Comparison of ENCODE assay signal across 24 cellular contexts in the genomic region with DNA sequence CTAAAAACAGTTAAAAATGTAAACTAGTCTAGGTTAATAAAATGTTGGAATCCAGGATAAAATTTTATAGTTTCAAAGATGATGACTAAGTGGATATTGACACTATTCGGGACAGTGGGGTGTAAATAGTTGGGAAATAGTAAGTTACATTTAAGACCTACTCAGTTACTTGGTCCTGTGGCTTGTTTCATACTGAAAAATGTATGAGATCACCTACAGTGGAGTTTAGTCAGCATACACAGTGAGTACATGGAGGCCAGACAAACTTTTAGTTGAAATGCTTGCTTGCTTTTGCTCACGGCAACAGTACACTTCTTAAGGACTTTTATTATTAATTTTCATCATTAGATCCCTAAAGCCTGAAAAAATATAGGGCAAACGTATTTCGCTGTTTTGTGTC. TPM values are rescaled to one million over a fixed set of nuclear protein-coding genes. Genes with fewer than 3 reads are reported as not detected.
DNase-seq lines count a peak whose midpoint lies in the region; ATAC-seq, FAIRE-seq and TF ChIP-seq lines count a peak whose summit lies in the region.
"Had no signal": no experiment of that assay in that cellular context is flagged by ENCODE, and none has a peak within 500 bp of the region (broad histone marks: within the 10 kb centered on the region; RNA-seq: fewer than 3 reads in every experiment).

No MANE protein-coding gene starts in this region.

- no peak overlapping the region for H3K4me3 Mint-ChIP-seq in CD8-positive, alpha-beta T cell
- H3K4me3 Mint-ChIP-seq in memory B cell: no peak overlapping the region
- H3K4me3 Mint-ChIP-seq: dendritic cell treated with granulocyte-macrophage colony-stimulating factor and Interleukin-4, amounts not matched to agents 40 ng/mL and 50 ng/mL, for 4 days; mesothelial cell of epicardium; nephron had no signal

- no peaks in the 10 kb centered on the region for H3K27me3 ChIP-seq in CD8-positive, alpha-beta T cell (ENCODE audit: insufficient read depth, low read length)
- H3K27me3 ChIP-seq in pancreas: no peaks in the 10 kb centered on the region
- H3K27me3 ChIP-seq: cardiac muscle cell had no signal

- peaks cover 15% of the 10 kb centered on the region for H3K4me1 ChIP-seq in CD8-positive, alpha-beta T cell (ENCODE audit: insufficient read depth, low read length)
- H3K4me1 ChIP-seq in pancreas: no peaks in the 10 kb centered on the region
- H3K4me1 ChIP-seq: left ventricle myocardium inferior had no signal

- DNase-seq in CD8-positive, alpha-beta T cell: no peak
- DNase-seq in HS-5 (ENCODE audit: low read depth) (peak; percentile 14), amniotic epithelial cell (ENCODE audit: low read depth) (peak; percentile 48), memory B cell (ENCODE audit: low spot score in 2 of 2) (no peak), pancreas (no peak), left cardiac atrium (no peak)
- no peak for DNase-seq in activated CD4-positive, alpha-beta T cell treated with anti-CD3 and anti-CD28 coated beads for 48 hours
- DNase-seq: activated CD4-positive, alpha-beta T cell treated with anti-CD3 and anti-CD28 coated beads for 4 hours; activated effector memory CD4-positive, alpha-beta T cell treated with anti-CD3 and anti-CD28 coated beads, Interleukin-2, amount 50 U/mL, for 16 hours; amniotic stem cell; GF-D8; left ventricle myocardium inferior; NCI-H1694 treated with DMSO at 0.1 percent for 48 hours; NCI-H226; posterior cingulate gyrus; SHP77; SW 1271 had no signal

- no peak overlapping the region for H3K4me3 ChIP-seq in CD8-positive, alpha-beta T cell (ENCODE audit: low read depth, low read length)
- H3K4me3 ChIP-seq in pancreas: no peak overlapping the region
- H3K4me3 ChIP-seq: cardiac muscle cell, left ventricle myocardium inferior had no signal

- no peaks in the 10 kb centered on the region for H3K27me3 Mint-ChIP-seq in CD8-positive, alpha-beta T cell (ENCODE audit: low read depth)
- H3K27me3 Mint-ChIP-seq in memory B cell: no peaks in the 10 kb centered on the region
- H3K27me3 Mint-ChIP-seq: dendritic cell treated with granulocyte-macrophage colony-stimulating factor and Interleukin-4, amounts not matched to agents 40 ng/mL and 50 ng/mL, for 4 days had no signal

- intact Hi-C loops in CD8-positive, alpha-beta T cell (cut with DNase I, micrococcal nuclease): loop anchor here (2.0 to 5.0 kb wide), 2 partner anchors 21 to 38 kb away; a partner anchor contains a TSS
- intact Hi-C loops in pancreas (cut with DNase I) (no loop called here), left cardiac atrium (cut with DNase I) (no loop called here)

- peaks cover 82% of the 10 kb centered on the region for H3K36me3 Mint-ChIP-seq in CD8-positive, alpha-beta T cell
- H3K36me3 Mint-ChIP-seq in memory B cell: peaks cover 45% of the 10 kb centered on the region

- no peak overlapping the region for H3K27ac ChIP-seq in CD8-positive, alpha-beta T cell (ENCODE audit: low read depth, low read length)
- no peak overlapping the region for H3K27ac ChIP-seq in pancreas
- H3K27ac ChIP-seq: cardiac muscle cell, KMS-11, left ventricle myocardium inferior had no signal

- TF ChIP-seq CTCF in CD8-positive, alpha-beta T cell (IDR thresholded peaks at IDR 0.05): no peak
- no peak for TF ChIP-seq CTCF in pancreas (IDR thresholded peaks at IDR 0.05)

- POLR2A ChIA-PET in CD8-positive, alpha-beta T cell (lab: Charles Lee): interaction anchor here (0.6 kb wide), 1 partner anchor 12 kb away, joined by 3 read pairs; no protein-coding TSS in a partner anchor

- H3K36me3 ChIP-seq in CD8-positive, alpha-beta T cell (ENCODE audit: insufficient read depth, low read length): peaks cover 39% of the 10 kb centered on the region
- H3K36me3 ChIP-seq in pancreas: peaks cover 0 to 3% (median 0%) of the 10 kb centered on the region in 3 donors
- H3K36me3 ChIP-seq: cardiac muscle cell had no signal

- WGBS in pancreas, 2 donors: 88 to 89% methylated on average over 4 of the region's 4 CpGs

- H3K27ac Mint-ChIP-seq in CD8-positive, alpha-beta T cell: peak overlapping the region; percentile 88
- peak overlapping the region; percentile 84 for H3K27ac Mint-ChIP-seq in memory B cell
- H3K27ac Mint-ChIP-seq: dendritic cell treated with granulocyte-macrophage colony-stimulating factor and Interleukin-4, amounts not matched to agents 40 ng/mL and 50 ng/mL, for 4 days; mesothelial cell of epicardium; nephron had no signal

- H3K9me3 ChIP-seq in CD8-positive, alpha-beta T cell (ENCODE audit: low read length): no peaks in the 10 kb centered on the region
- no peaks in the 10 kb centered on the region for H3K9me3 ChIP-seq in pancreas
- H3K9me3 ChIP-seq: left ventricle myocardium inferior had no signal

- no peak for FAIRE-seq in pancreas (lab: Jason Lieb, UNC)

- H3K4me1 Mint-ChIP-seq in CD8-positive, alpha-beta T cell (ENCODE audit: low read depth): peaks cover 35% of the 10 kb centered on the region
- peaks cover 23% of the 10 kb centered on the region for H3K4me1 Mint-ChIP-seq in memory B cell
- H3K4me1 Mint-ChIP-seq: nephron had no signal

- CTCF ChIA-PET in CD8-positive, alpha-beta T cell (lab: Charles Lee): interaction anchor here (1.2 to 1.8 kb wide), 2 partner anchors 20 to 21 kb away, joined by 3 to 5 read pairs; a partner anchor contains a TSS

- H3K9me3 Mint-ChIP-seq in CD8-positive, alpha-beta T cell: no peaks in the 10 kb centered on the region
- H3K9me3 Mint-ChIP-seq in memory B cell: peaks cover 1% of the 10 kb centered on the region
- H3K9me3 Mint-ChIP-seq: dendritic cell treated with granulocyte-macrophage colony-stimulating factor and Interleukin-4, amounts not matched to agents 40 ng/mL and 50 ng/mL, for 4 days; mesothelial cell of epicardium; nephron had no signal

- no peak for ATAC-seq in CD8-positive, alpha-beta T cell
- ATAC-seq in memory B cell (ENCODE audit: low read depth) (no peak), pancreas (no peak), left cardiac atrium (no peak)

RNA-seq across cellular contexts. Expression of a gene that starts 16.1 kb away (rescaled TPM):
- 100 to 1,000 TPM; 190 to 192 TPM for total RNA-seq in CD8-positive, alpha-beta T cell
- total RNA-seq in pancreas (10 to 100 TPM in 4 of 6 donors, 1 to 10 TPM in 2; 4.1 to 24.7 (median 11.6) TPM), left cardiac atrium (10 to 100 TPM; 29.6 to 33.7 TPM)
- polyA plus RNA-seq in pancreas: 1 to 10 TPM; 9.1 to 9.5 TPM
- total RNA-seq: cardiac muscle cell had no signal

RNA-seq across cellular contexts. Expression of a gene that starts 20.8 kb away (rescaled TPM):
- total RNA-seq in CD8-positive, alpha-beta T cell: 1 to 10 TPM; 3.8 to 6.0 TPM
- total RNA-seq in pancreas (10 to 100 TPM; 16.1 to 23.8 (median 18.8) TPM), left cardiac atrium (10 to 100 TPM; 14.2 to 14.8 TPM)
- polyA plus RNA-seq in pancreas: 1 to 10 TPM; 6.4 to 9.8 TPM

RNA-seq across cellular contexts. Expression of a gene that starts 30.6 kb away (rescaled TPM):
- not detected for total RNA-seq in CD8-positive, alpha-beta T cell
- not detected for total RNA-seq in pancreas
- not detected for polyA plus RNA-seq in pancreas
- not detected for total RNA-seq in left cardiac atrium
- total RNA-seq: cardiac muscle cell, HT1080, left ventricle myocardium inferior had no signal
- polyA plus RNA-seq: cardiac muscle cell, urinary bladder had no signal

RNA-seq across cellular contexts. Expression of a gene that starts 48.4 kb away (rescaled TPM):
- 1 to 10 TPM in 1 of 2 experiments, under 1 TPM in 1; 0.78 to 1.4 TPM for total RNA-seq in CD8-positive, alpha-beta T cell
- total RNA-seq in pancreas: not detected
- polyA plus RNA-seq in pancreas: under 1 TPM in 1 of 2 donors, not detected in 1; 0.07 TPM
- total RNA-seq in left cardiac atrium: not detected
- total RNA-seq: cardiac muscle cell, HT1080, left ventricle myocardium inferior, mesothelial cell of epicardium, urinary bladder had no signal
- polyA plus RNA-seq: cardiac muscle cell had no signal

Comparison
In these comparisons a context has a peak if more than half of its experiments do, and no peak if none do; other contexts are left out.
1. DNase-seq: peak in HS-5 (single experiment) and amniotic epithelial cell (single experiment); none in CD8-positive, alpha-beta T cell (0 of 7), memory B cell (0 of 2), pancreas (0 of 6), left cardiac atrium (single experiment) and activated CD4-positive, alpha-beta T cell treated with anti-CD3 and anti-CD28 coated beads for 48 hours (single experiment).
2. RNA of a gene that starts 16.1 kb away (total RNA-seq): 190 to 192 TPM in CD8-positive, alpha-beta T cell; 29.6 to 33.7 TPM in left cardiac atrium and 4.1 to 24.7 TPM in pancreas; every median in the first group is over 4 times any median in the second.
3. intact Hi-C loops: an anchor here in CD8-positive, alpha-beta T cell (2.0 to 5.0 kb wide); none called in pancreas and left cardiac atrium.